In genomic region chr3:184632551-184632950, GRCh38 we compare ENCODE assay signal across 25 cellular contexts.
DNase-seq lines count a peak whose midpoint lies in the region; ATAC-seq and TF ChIP-seq lines count a peak whose summit lies in the region.
"Had no signal": no experiment of that assay in that cellular context is flagged by ENCODE, and none has a peak within 500 bp of the region (broad histone marks: within the 10 kb centered on the region; RNA-seq: fewer than 3 reads in every experiment).

No MANE protein-coding gene starts in this region.

- intact Hi-C loops in left cardiac atrium (cut with DNase I) = no loop called here
- intact Hi-C loops in upper lobe of right lung (cut with DNase I) = no loop called here

- peaks cover 32% of the 10 kb centered on the region for H3K4me1 Mint-ChIP-seq in glutamatergic neuron (ENCODE audit: low read depth, unreplicated experiment)

- H3K9me3 ChIP-seq in cardiac muscle cell (ENCODE audit: low read depth) = no peaks in the 10 kb centered on the region
- H3K9me3 ChIP-seq in upper lobe of right lung = no peaks in the 10 kb centered on the region
- H3K9me3 ChIP-seq: A549, BE2C, heart right ventricle, sigmoid colon had no signal

- no peak for ATAC-seq in left cardiac atrium
- ATAC-seq in upper lobe of right lung = peak; percentile 58
- ATAC-seq in HG03432 (IDR thresholded peaks at IDR 0.05; ENCODE audit: unreplicated experiment) = no peak
- ATAC-seq: A549, GM12878 had no signal

- no peak overlapping the region for H3K4me3 ChIP-seq in cardiac muscle cell
- H3K4me3 ChIP-seq in upper lobe of right lung = no peak overlapping the region
- H3K4me3 ChIP-seq: A549, GM12878, heart right ventricle, sigmoid colon had no signal

- H3K9me3 Mint-ChIP-seq in glutamatergic neuron (ENCODE audit: unreplicated experiment) = peaks cover 10% of the 10 kb centered on the region
- H3K9me3 Mint-ChIP-seq: naive B cell; T-helper 1 cell treated with Interleukin-12 subunit alpha and Interleukin-12 subunit beta and Interleukin-4 antibody, amounts not matched to agents 30 μg/mL and 1 μg/mL, for 36 hours had no signal

- peak overlapping the region; percentile 67 for H3K27ac Mint-ChIP-seq in glutamatergic neuron (ENCODE audit: unreplicated experiment)
- H3K27ac Mint-ChIP-seq: T-helper 1 cell treated with Interleukin-12 subunit alpha and Interleukin-12 subunit beta and Interleukin-4 antibody, amounts not matched to agents 30 μg/mL and 1 μg/mL, for 36 hours had no signal

- H3K36me3 Mint-ChIP-seq in glutamatergic neuron (ENCODE audit: unreplicated experiment) = no peaks in the 10 kb centered on the region

- peak overlapping the region; percentile 4 for H3K4me3 Mint-ChIP-seq in glutamatergic neuron (ENCODE audit: unreplicated experiment)
- H3K4me3 Mint-ChIP-seq: T-helper 1 cell treated with Interleukin-12 subunit alpha and Interleukin-12 subunit beta and Interleukin-4 antibody, amounts not matched to agents 30 μg/mL and 1 μg/mL, for 36 hours had no signal

- H3K27me3 ChIP-seq in cardiac muscle cell = no peaks in the 10 kb centered on the region
- no peaks in the 10 kb centered on the region for H3K27me3 ChIP-seq in upper lobe of right lung
- H3K27me3 ChIP-seq: BE2C, brain microvascular endothelial cell, sigmoid colon had no signal

- peak overlapping the region; percentile 94 for H3K27ac ChIP-seq in cardiac muscle cell
- H3K27ac ChIP-seq in upper lobe of right lung = no peak overlapping the region
- H3K27ac ChIP-seq: A549, brain microvascular endothelial cell, heart right ventricle, KMS-11, parathyroid adenoma, sigmoid colon had no signal

- no peaks in the 10 kb centered on the region for H3K36me3 ChIP-seq in cardiac muscle cell
- H3K36me3 ChIP-seq in upper lobe of right lung = no peaks in the 10 kb centered on the region
- H3K36me3 ChIP-seq: BE2C, brain microvascular endothelial cell, heart right ventricle, sigmoid colon had no signal

- peaks cover 6% of the 10 kb centered on the region for H3K27me3 Mint-ChIP-seq in glutamatergic neuron (ENCODE audit: unreplicated experiment)

- DNase-seq in cardiac muscle cell (ENCODE audit: low read depth in 1 of 2, low spot score in 1 of 2) (peak in 1 of 2 donors; percentile 45), left cardiac atrium (no peak), glutamatergic neuron (no peak), mucosa of gallbladder (ENCODE audit: low spot score) (peak; percentile 20), upper lobe of right lung (no peak), KG1 (lab: John Stamatoyannopoulos, UW) (no peak)
- no peak for DNase-seq in activated CD4-positive, CD25-positive, alpha-beta regulatory T cell (lab: John Stamatoyannopoulos, UW)
- DNase-seq: activated CD4-positive, alpha-beta T cell treated with anti-CD3 and anti-CD28 coated beads, Interleukin-2, amount 50 U/mL, for 4 hours; activated effector memory CD4-positive, alpha-beta T cell treated with anti-CD3 and anti-CD28 coated beads, Interleukin-2, amount 50 U/mL, for 16 hours; BE2C; brain microvascular endothelial cell; cortex of kidney; DMS79 treated with DMSO at 0.1 percent for 48 hours; heart right ventricle; naive B cell; NCI-H187; NCI-H2227 treated with DMSO at 0.1 percent for 48 hours; NK-92 treated with Interleukin-12 subunit alpha and Interleukin-12 subunit beta, amount 100 ng/mL, for 24 hours; sigmoid colon had no signal

- H3K4me1 ChIP-seq in cardiac muscle cell (ENCODE audit: low read depth) (peaks cover 77% of the 10 kb centered on the region), upper lobe of right lung (no peaks in the 10 kb centered on the region)
- H3K4me1 ChIP-seq: parathyroid adenoma had no signal

- no peak for TF ChIP-seq CTCF in cardiac muscle cell (IDR thresholded peaks at IDR 0.05; ENCODE audit: low read depth, low read length)
- TF ChIP-seq CTCF in glutamatergic neuron (IDR thresholded peaks at IDR 0.05; ENCODE audit: partially characterized antibody, unreplicated experiment) = no peak
- TF ChIP-seq CTCF in upper lobe of right lung (IDR thresholded peaks at IDR 0.05) = no peak
